ENCODE assay signal across 8 cellular contexts in genomic region chr7:72925546-72926120, GRCh38. TPM values are rescaled to one million over a fixed set of nuclear protein-coding genes. Genes with fewer than 3 reads are reported as not detected.
DNase-seq lines count a peak whose midpoint lies in the region; ATAC-seq and TF ChIP-seq lines count a peak whose summit lies in the region.

No MANE protein-coding gene starts in this region.

- peak in 1 of 2 donors; percentile 8 for ATAC-seq in activated naive CD4-positive, alpha-beta T cell treated with anti-CD3 and anti-CD28 coated beads, Interleukin-2, amount 50 U/mL, for 72 hours
- no peak for ATAC-seq in HG02642 (IDR thresholded peaks at IDR 0.05; ENCODE audit: poor library complexity, unreplicated experiment)

- H3K4me1 ChIP-seq in BE2C, result no peaks in the 10 kb centered on the region

- H3K36me3 ChIP-seq in BE2C, result peaks cover 38% of the 10 kb centered on the region

- DNase-seq in BE2C, result no peak
- DNase-seq in HEK293T (ENCODE audit: extremely low spot score), result peak; percentile 30
- no peak for DNase-seq in activated naive CD4-positive, alpha-beta T cell treated with anti-CD3 and anti-CD28 coated beads, Interleukin-2, amount 50 U/mL, for 72 hours (ENCODE audit: low spot score in 2 of 2)
- peak; percentile 9 for DNase-seq in stimulated activated naive CD4-positive, alpha-beta T cell treated with Interleukin-2 at 50 U/mL for 16 hours (lab: John Stamatoyannopoulos, UW)
- DNase-seq in activated effector memory CD4-positive, alpha-beta T cell treated with Interleukin-2 at 50 U/mL for 16 hours, result no peak
- DNase-seq in GM13976 (ENCODE audit: low spot score), result no peak

- no peaks in the 10 kb centered on the region for H3K27me3 ChIP-seq in BE2C

- POLR2A ChIA-PET in HEK293T (lab: Yijun Ruan, JAX), result no interaction called here

- CTCF ChIA-PET in HEK293T (lab: Yijun Ruan, JAX), result no interaction called here

- H3K4me3 ChIP-seq in BE2C (ENCODE audit: low read depth, low read length) (peak overlapping the region; percentile 89), iPS-18c (ENCODE audit: insufficient read depth, low read depth, low read length) (peak overlapping the region; percentile 66)

- peaks cover 25 to 49% of the 10 kb centered on the region in 2 donors for H3K36me3 Mint-ChIP-seq in activated naive CD4-positive, alpha-beta T cell treated with anti-CD3 and anti-CD28 coated beads, Interleukin-2, amount 50 U/mL, for 72 hours

- TF ChIP-seq CTCF in BE2C (IDR thresholded peaks at IDR 0.05; ENCODE audit: low read depth, low read length) (no peak), GM13976 (IDR thresholded peaks at IDR 0.05; ENCODE audit: borderline replicate concordance, control extremely low read depth, extremely low read depth, insufficient read depth, missing control alignments) (no peak)

- H3K27ac Mint-ChIP-seq in activated naive CD4-positive, alpha-beta T cell treated with anti-CD3 and anti-CD28 coated beads, Interleukin-2, amount 50 U/mL, for 72 hours, result peak overlapping the region; percentile 94 to 99

- H3K9me3 Mint-ChIP-seq in activated naive CD4-positive, alpha-beta T cell treated with anti-CD3 and anti-CD28 coated beads, Interleukin-2, amount 50 U/mL, for 72 hours, result no peaks in the 10 kb centered on the region

- H3K9me3 ChIP-seq in BE2C (no peaks in the 10 kb centered on the region), iPS-18c (ENCODE audit: control insufficient read depth, insufficient read depth, low read length) (no peaks in the 10 kb centered on the region)

- in situ Hi-C loops in GM13976 (cut with MboI; ENCODE audit: low sequenced_read_pairs, unreplicated experiment), result no loop called here

TF ChIP-seq in HEK293T, 16 proteins besides CTCF, POLR2A, EP300 and RAD21:
- TF ChIP-seq ELF4 (IDR thresholded peaks at IDR 0.05) (no peak), SUZ12 (IDR thresholded peaks at IDR 0.05) (no peak)

RNA-seq across cellular contexts. Expression of gene POM121, which starts 0.7 kb away (rescaled TPM):
- polyA plus RNA-seq in BE2C (2012; ENCODE audit: insufficient read depth, insufficient read length, low read depth), result 66.9 TPM
- 10 to 100 TPM; 48.7 to 85.7 TPM for total RNA-seq in activated naive CD4-positive, alpha-beta T cell treated with anti-CD3 and anti-CD28 coated beads, Interleukin-2, amount 50 U/mL, for 72 hours

RNA-seq across cellular contexts. Expression of gene TRIM74, which starts 43.6 kb away (rescaled TPM):
- polyA plus RNA-seq in BE2C (2012; ENCODE audit: insufficient read depth, insufficient read length, low read depth), result 0.93 TPM
- total RNA-seq in activated naive CD4-positive, alpha-beta T cell treated with anti-CD3 and anti-CD28 coated beads, Interleukin-2, amount 50 U/mL, for 72 hours, result 1 to 10 TPM; 1.0 to 1.1 TPM

Comparison
In these comparisons a context has a peak if more than half of its experiments do, and no peak if none do; other contexts are left out.
1. DNase-seq: peak in HEK293T (single experiment) and stimulated activated naive CD4-positive, alpha-beta T cell treated with Interleukin-2 at 50 U/mL for 16 hours (single experiment); none in BE2C (single experiment), activated naive CD4-positive, alpha-beta T cell treated with anti-CD3 and anti-CD28 coated beads, Interleukin-2, amount 50 U/mL, for 72 hours (0 of 2), activated effector memory CD4-positive, alpha-beta T cell treated with Interleukin-2 at 50 U/mL for 16 hours (single experiment) and GM13976 (single experiment).